8 cellular contexts compared by ENCODE assay signal in genomic region chr3:32500880-32501784, GRCh38. TPM values are rescaled to one million over a fixed set of nuclear protein-coding genes. Genes with fewer than 3 reads are reported as not detected.
DNase-seq lines count a peak whose midpoint lies in the region; ATAC-seq and TF ChIP-seq lines count a peak whose summit lies in the region.

No MANE protein-coding gene starts in this region.

- H3K4me1 ChIP-seq in SK-N-SH (ENCODE audit: control insufficient read depth in 1 of 2, insufficient read depth in 2 of 2, low read depth in 1 of 2, low read length in 1 of 2): peaks cover 0 to 10% of the 10 kb centered on the region in 2 experiments; a peak in 3 of 4 replicates

- H3K27me3 ChIP-seq in SK-N-SH (ENCODE audit: insufficient read depth): no peaks in the 10 kb centered on the region

- DNase-seq in SK-N-SH (peak; percentile 14), superior temporal gyrus (ENCODE audit: extremely low spot score) (peak; percentile 32), NCI-H2227 (lab: John Stamatoyannopoulos, UW; ENCODE audit: unreplicated experiment) (no peak), germinal center (ENCODE audit: low spot score) (no peak), NCI-H1092 treated with DMSO at 0.1 percent for 48 hours (lab: John Stamatoyannopoulos, UW) (no peak)
- DNase-seq in activated CD8-positive, alpha-beta T cell treated with anti-CD3 and anti-CD28 coated beads for 36 hours: no peak

- peak overlapping the region; percentile 91 for H3K9ac ChIP-seq in SK-N-SH

- H3K27ac ChIP-seq in SK-N-SH (ENCODE audit: low read depth in 2 of 2, low read length in 1 of 2): peak overlapping the region in 1 of 2 experiments; percentile 94; a peak in 2 of 4 replicates

- ATAC-seq in SK-N-SH treated with all-trans-retinoic acid at 6 μM for 48 hours: no peak
- no peak for ATAC-seq in activated CD8-positive, alpha-beta T cell treated with anti-CD3 and anti-CD28 coated beads for 36 hours

- peak overlapping the region; percentile 97 for H3K4me3 Mint-ChIP-seq in activated CD8-positive, alpha-beta T cell treated with anti-CD3 and anti-CD28 coated beads for 36 hours

- POLR2A ChIA-PET in SK-N-SH (lab: Yijun Ruan, JAX): interaction anchor here (0.6 kb wide), 1 partner anchor 9 kb away, joined by 4 read pairs; no protein-coding TSS in a partner anchor
- POLR2A ChIA-PET in activated CD8-positive, alpha-beta T cell treated with anti-CD3 and anti-CD28 coated beads for 36 hours (lab: Charles Lee): interaction anchor here (0.6 to 1.6 kb wide), 2 partner anchors 68 to 1750 kb away, joined by 3 read pairs; no protein-coding TSS in a partner anchor

- intact Hi-C loops in activated CD8-positive, alpha-beta T cell treated with anti-CD3 and anti-CD28 coated beads for 36 hours (cut with micrococcal nuclease): no loop called here

- peak overlapping the region; percentile 86 for H3K4me2 ChIP-seq in SK-N-SH

- peaks cover 14% of the 10 kb centered on the region for H3K36me3 Mint-ChIP-seq in activated CD8-positive, alpha-beta T cell treated with anti-CD3 and anti-CD28 coated beads for 36 hours (ENCODE audit: low read depth)

- peak overlapping the region; percentile 93 for H3K27ac Mint-ChIP-seq in activated CD8-positive, alpha-beta T cell treated with anti-CD3 and anti-CD28 coated beads for 36 hours

- TF ChIP-seq RAD21 in SK-N-SH (IDR thresholded peaks at IDR 0.05; ENCODE audit: low read length): no peak

- CTCF ChIA-PET in SK-N-SH (lab: Yijun Ruan, JAX): interaction anchor here (1.0 to 2.9 kb wide), 5 partner anchors 9 to 205 kb away, joined by 3 to 10 read pairs (median 4); no protein-coding TSS in a partner anchor
- CTCF ChIA-PET in activated CD8-positive, alpha-beta T cell treated with anti-CD3 and anti-CD28 coated beads for 36 hours (lab: Charles Lee): interaction anchor here (0.7 to 1.9 kb wide), 5 partner anchors 7 to 261 kb away, joined by 3 to 7 read pairs (median 4); no protein-coding TSS in a partner anchor

- H3K9me3 Mint-ChIP-seq in activated CD8-positive, alpha-beta T cell treated with anti-CD3 and anti-CD28 coated beads for 36 hours: no peaks in the 10 kb centered on the region

- H3K4me1 Mint-ChIP-seq in activated CD8-positive, alpha-beta T cell treated with anti-CD3 and anti-CD28 coated beads for 36 hours (ENCODE audit: low read depth): peaks cover 34% of the 10 kb centered on the region

- H3K9me3 ChIP-seq in SK-N-SH: no peaks in the 10 kb centered on the region
- H3K9me3 ChIP-seq in iPS-18c (ENCODE audit: control insufficient read depth, insufficient read depth, low read length): no peaks in the 10 kb centered on the region

- no peak for TF ChIP-seq CTCF in SK-N-SH (IDR thresholded peaks at IDR 0.05)
- TF ChIP-seq CTCF in activated CD8-positive, alpha-beta T cell treated with anti-CD3 and anti-CD28 coated beads for 36 hours (IDR thresholded peaks at IDR 0.05): no peak

- no peaks in the 10 kb centered on the region for H3K27me3 Mint-ChIP-seq in activated CD8-positive, alpha-beta T cell treated with anti-CD3 and anti-CD28 coated beads for 36 hours

- TF ChIP-seq EP300 in SK-N-SH (IDR thresholded peaks at IDR 0.05; ENCODE audit: borderline replicate concordance in 1 of 2, low read depth in 1 of 2, low read length in 1 of 2): no peak

- H3K79me2 ChIP-seq in SK-N-SH (ENCODE audit: insufficient read depth): peaks cover 62% of the 10 kb centered on the region

- H3K9me2 ChIP-seq in SK-N-SH: no peaks in the 10 kb centered on the region

- peak overlapping the region; percentile 80; the same call in 1 of the 2 replicates for H2AFZ ChIP-seq in SK-N-SH (ENCODE audit: low read depth)

- H3K4me3 ChIP-seq in SK-N-SH (ENCODE audit: low read depth in 2 of 2, low read length in 1 of 2) (peak overlapping the region; percentile 80 to 94), iPS-18c (ENCODE audit: insufficient read depth, low read depth, low read length) (peak overlapping the region; percentile 88; the same call in 1 of the 2 replicates)

- 76% methylated on average over 25 of the region's 25 CpGs for WGBS in SK-N-SH (ENCODE audit: low lambda C conversion rate)

- H3K36me3 ChIP-seq in SK-N-SH (replicated peaks in 1 of 2; ENCODE audit: control insufficient read depth in 1 of 2, insufficient read depth in 2 of 2, low read length in 1 of 2): peaks cover 6 to 14% of the 10 kb centered on the region in 2 experiments

- H4K20me1 ChIP-seq in SK-N-SH (ENCODE audit: insufficient read depth): peaks cover 34% of the 10 kb centered on the region

- peaks cover 13% of the 10 kb centered on the region for H3F3A ChIP-seq in SK-N-SH (replicated peaks; ENCODE audit: insufficient read depth)

TF ChIP-seq in SK-N-SH, 30 proteins besides CTCF, POLR2A, EP300 and RAD21 (continues in another document):
- TF ChIP-seq MXI1 (IDR thresholded peaks at IDR 0.05; ENCODE audit: low read depth, low read length) (no peak), RCOR1 (IDR thresholded peaks at IDR 0.05; ENCODE audit: low read length) (no peak), FOXJ3 (CRISPR knock-in tag; IDR thresholded peaks at IDR 0.05) (no peak), GABPA (IDR thresholded peaks at IDR 0.05; ENCODE audit: low read depth) (no peak), ZBTB33 (IDR thresholded peaks at IDR 0.05; ENCODE audit: borderline replicate concordance, low read depth) (no peak), GATA2 (CRISPR knock-in tag; IDR thresholded peaks at IDR 0.05) (no peak), MEF2A (IDR thresholded peaks at IDR 0.05; ENCODE audit: borderline replicate concordance, low read depth) (no peak), FOSL2 (IDR thresholded peaks at IDR 0.05; ENCODE audit: borderline replicate concordance, low read depth) (no peak), YY1 (IDR thresholded peaks at IDR 0.05; ENCODE audit: low read depth) (no peak), RFX5 (IDR thresholded peaks at IDR 0.05; ENCODE audit: low read length) (no peak), TEAD4 (IDR thresholded peaks at IDR 0.05; ENCODE audit: borderline replicate concordance, insufficient read depth) (no peak), JUND (IDR thresholded peaks at IDR 0.05) (no peak)

TF ChIP-seq in SK-N-SH treated with all-trans-retinoic acid at 6 μM for 48 hours, 23 proteins besides CTCF, POLR2A, EP300 and RAD21 (continues in another document):
- TF ChIP-seq ZFP3 (CRISPR knock-in tag; IDR thresholded peaks at IDR 0.05) (no peak), ZNF70 (CRISPR knock-in tag; IDR thresholded peaks at IDR 0.05) (no peak), ZC3H10 (CRISPR knock-in tag; IDR thresholded peaks at IDR 0.05) (no peak), PPARA (CRISPR knock-in tag; IDR thresholded peaks at IDR 0.05; ENCODE audit: borderline replicate concordance) (no peak), BACH2 (CRISPR knock-in tag; IDR thresholded peaks at IDR 0.05; ENCODE audit: borderline replicate concordance) (no peak), ZNF565 (CRISPR knock-in tag; conservative IDR thresholded peaks at IDR 0.05; ENCODE audit: low read depth) (no peak), ZFP30 (CRISPR knock-in tag; IDR thresholded peaks at IDR 0.05) (no peak), SNAI2 (CRISPR knock-in tag; IDR thresholded peaks at IDR 0.05) (no peak)
- TF ChIP-seq, protein P1, sequence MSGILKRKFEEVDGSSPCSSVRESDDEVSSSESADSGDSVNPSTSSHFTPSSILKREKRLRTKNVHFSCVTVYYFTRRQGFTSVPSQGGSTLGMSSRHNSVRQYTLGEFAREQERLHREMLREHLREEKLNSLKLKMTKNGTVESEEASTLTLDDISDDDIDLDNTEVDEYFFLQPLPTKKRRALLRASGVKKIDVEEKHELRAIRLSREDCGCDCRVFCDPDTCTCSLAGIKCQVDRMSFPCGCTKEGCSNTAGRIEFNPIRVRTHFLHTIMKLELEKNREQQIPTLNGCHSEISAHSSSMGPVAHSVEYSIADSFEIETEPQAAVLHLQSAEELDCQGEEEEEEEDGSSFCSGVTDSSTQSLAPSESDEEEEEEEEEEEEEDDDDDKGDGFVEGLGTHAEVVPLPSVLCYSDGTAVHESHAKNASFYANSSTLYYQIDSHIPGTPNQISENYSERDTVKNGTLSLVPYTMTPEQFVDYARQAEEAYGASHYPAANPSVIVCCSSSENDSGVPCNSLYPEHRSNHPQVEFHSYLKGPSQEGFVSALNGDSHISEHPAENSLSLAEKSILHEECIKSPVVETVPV (CRISPR knock-in tag; IDR thresholded peaks at IDR 0.05): no peak
- TF ChIP-seq, protein P2, sequence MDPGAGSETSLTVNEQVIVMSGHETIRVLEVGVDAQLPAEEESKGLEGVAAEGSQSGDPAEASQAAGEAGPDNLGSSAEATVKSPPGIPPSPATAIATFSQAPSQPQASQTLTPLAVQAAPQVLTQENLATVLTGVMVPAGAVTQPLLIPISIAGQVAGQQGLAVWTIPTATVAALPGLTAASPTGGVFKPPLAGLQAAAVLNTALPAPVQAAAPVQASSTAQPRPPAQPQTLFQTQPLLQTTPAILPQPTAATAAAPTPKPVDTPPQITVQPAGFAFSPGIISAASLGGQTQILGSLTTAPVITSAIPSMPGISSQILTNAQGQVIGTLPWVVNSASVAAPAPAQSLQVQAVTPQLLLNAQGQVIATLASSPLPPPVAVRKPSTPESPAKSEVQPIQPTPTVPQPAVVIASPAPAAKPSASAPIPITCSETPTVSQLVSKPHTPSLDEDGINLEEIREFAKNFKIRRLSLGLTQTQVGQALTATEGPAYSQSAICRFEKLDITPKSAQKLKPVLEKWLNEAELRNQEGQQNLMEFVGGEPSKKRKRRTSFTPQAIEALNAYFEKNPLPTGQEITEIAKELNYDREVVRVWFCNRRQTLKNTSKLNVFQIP (CRISPR knock-in tag; IDR thresholded peaks at IDR 0.05; ENCODE audit: borderline replicate concordance, low read depth): no peak
- TF ChIP-seq, protein P3, sequence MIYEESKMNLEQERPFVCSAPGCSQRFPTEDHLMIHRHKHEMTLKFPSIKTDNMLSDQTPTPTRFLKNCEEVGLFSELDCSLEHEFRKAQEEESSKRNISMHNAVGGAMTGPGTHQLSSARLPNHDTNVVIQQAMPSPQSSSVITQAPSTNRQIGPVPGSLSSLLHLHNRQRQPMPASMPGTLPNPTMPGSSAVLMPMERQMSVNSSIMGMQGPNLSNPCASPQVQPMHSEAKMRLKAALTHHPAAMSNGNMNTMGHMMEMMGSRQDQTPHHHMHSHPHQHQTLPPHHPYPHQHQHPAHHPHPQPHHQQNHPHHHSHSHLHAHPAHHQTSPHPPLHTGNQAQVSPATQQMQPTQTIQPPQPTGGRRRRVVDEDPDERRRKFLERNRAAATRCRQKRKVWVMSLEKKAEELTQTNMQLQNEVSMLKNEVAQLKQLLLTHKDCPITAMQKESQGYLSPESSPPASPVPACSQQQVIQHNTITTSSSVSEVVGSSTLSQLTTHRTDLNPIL (CRISPR knock-in tag; IDR thresholded peaks at IDR 0.05; ENCODE audit: low read depth): no peak

RNA-seq across cellular contexts. Expression of gene CMTM6, which starts 1.5 kb away (rescaled TPM):
- polyA plus RNA-seq in SK-N-SH (2012; rRNA removed): 29.8 and 37.8 TPM in 2 replicates
- 54.7 and 70.8 TPM in 2 replicates for polyA plus RNA-seq in SK-N-SH (2012; cell fraction: cytosol; rRNA removed)
- polyA plus RNA-seq in SK-N-SH (2012; cell fraction: nucleus; rRNA removed): 5.2 and 13.8 TPM in 2 replicates
- 10 to 100 TPM; 49.8 to 50.1 TPM for total RNA-seq in activated CD8-positive, alpha-beta T cell treated with anti-CD3 and anti-CD28 coated beads for 36 hours

Comparison
In these comparisons a context has a peak if more than half of its experiments do, and no peak if none do; other contexts are left out.
1. DNase-seq: peak in SK-N-SH (single experiment) and superior temporal gyrus (single experiment); none in activated CD8-positive, alpha-beta T cell treated with anti-CD3 and anti-CD28 coated beads for 36 hours (single experiment), NCI-H2227 (single experiment), germinal center (single experiment) and NCI-H1092 treated with DMSO at 0.1 percent for 48 hours (single experiment).